ENCODE assay signal across 19 cellular contexts in the genomic region with DNA sequence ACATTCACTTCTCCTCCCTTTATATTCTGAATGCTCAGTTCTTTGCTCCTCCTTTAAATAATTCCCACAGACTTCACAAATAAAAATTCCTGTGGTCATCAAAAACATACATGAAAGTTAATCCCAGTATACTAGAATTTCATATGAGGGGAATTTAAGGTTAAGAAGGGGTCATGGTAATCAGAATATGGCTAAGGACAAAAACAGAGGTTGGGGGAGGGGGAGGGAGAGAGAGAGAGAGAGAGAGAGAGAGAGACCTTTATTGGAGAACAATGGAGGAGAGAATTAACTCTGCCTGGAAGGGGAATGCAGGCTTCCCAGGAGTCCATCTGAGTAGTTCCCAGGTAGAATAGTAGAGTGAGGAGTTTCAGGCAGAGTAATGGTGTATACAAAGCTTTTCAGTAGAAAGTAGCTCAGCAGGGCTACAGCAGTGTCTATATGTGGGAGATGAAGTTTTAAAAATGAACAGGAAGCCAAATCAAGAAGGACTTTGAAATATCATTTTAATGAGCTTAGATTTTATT.
"Had no signal": no experiment of that assay in that cellular context is flagged by ENCODE, and none has a peak within 500 bp of the region (broad histone marks: within the 10 kb centered on the region; RNA-seq: fewer than 3 reads in every experiment).

No MANE protein-coding gene starts in this region.

- H3K4me3 Mint-ChIP-seq: activated naive CD8-positive, alpha-beta T cell treated with anti-CD3 and anti-CD28 coated beads for 36 hours; activated T-cell treated with anti-CD3 and anti-CD28 coated beads, Interleukin-2, amount 50 U/mL, for 4 hours; effector memory CD8-positive, alpha-beta T cell; memory B cell; stimulated activated naive B cell treated with anti-CD40 and anti-IgM and Interleukin-4, amounts not matched to agents 10 μg/mL and 1 μg/mL and 100 μg/mL, for 72 hours; WTC11 had no signal

- H3K36me3 Mint-ChIP-seq: activated naive CD8-positive, alpha-beta T cell treated with anti-CD3 and anti-CD28 coated beads for 36 hours; memory B cell; stimulated activated naive B cell treated with anti-CD40 and anti-IgM and Interleukin-4, amounts not matched to agents 10 μg/mL and 1 μg/mL and 100 μg/mL, for 72 hours; WTC11 had no signal

- H3K27ac Mint-ChIP-seq: activated naive CD8-positive, alpha-beta T cell treated with anti-CD3 and anti-CD28 coated beads for 36 hours; memory B cell; stimulated activated naive B cell treated with anti-CD40 and anti-IgM and Interleukin-4, amounts not matched to agents 10 μg/mL and 1 μg/mL and 100 μg/mL, for 72 hours; WTC11 had no signal

- H3K4me1 ChIP-seq: esophagus muscularis mucosa, gastroesophageal sphincter, heart left ventricle, sigmoid colon had no signal

- ATAC-seq: activated T-cell treated with anti-CD3 and anti-CD28 coated beads, Interleukin-2, amount 50 U/mL, for 4 hours; effector memory CD8-positive, alpha-beta T cell; gastroesophageal sphincter; heart left ventricle; left cardiac atrium; stimulated activated naive B cell treated with anti-CD40 and anti-IgM and Interleukin-4, amounts not matched to agents 10 μg/mL and 1 μg/mL and 100 μg/mL, for 72 hours; WTC11 had no signal

- H3K4me1 Mint-ChIP-seq: activated naive CD8-positive, alpha-beta T cell treated with anti-CD3 and anti-CD28 coated beads for 36 hours; memory B cell; stimulated activated naive B cell treated with anti-CD40 and anti-IgM and Interleukin-4, amounts not matched to agents 10 μg/mL and 1 μg/mL and 100 μg/mL, for 72 hours had no signal

- H3K27ac ChIP-seq: dorsolateral prefrontal cortex, esophagus muscularis mucosa, gastroesophageal sphincter, heart left ventricle, sigmoid colon, transverse colon had no signal

- H3K9me3 Mint-ChIP-seq: activated naive CD8-positive, alpha-beta T cell treated with anti-CD3 and anti-CD28 coated beads for 36 hours; activated T-cell treated with anti-CD3 and anti-CD28 coated beads, Interleukin-2, amount 50 U/mL, for 4 hours; effector memory CD8-positive, alpha-beta T cell; memory B cell; stimulated activated naive B cell treated with anti-CD40 and anti-IgM and Interleukin-4, amounts not matched to agents 10 μg/mL and 1 μg/mL and 100 μg/mL, for 72 hours; WTC11 had no signal

- H3K36me3 ChIP-seq: esophagus muscularis mucosa, gastroesophageal sphincter, heart left ventricle, sigmoid colon, transverse colon had no signal

- H3K27me3 Mint-ChIP-seq: activated naive CD8-positive, alpha-beta T cell treated with anti-CD3 and anti-CD28 coated beads for 36 hours; effector memory CD8-positive, alpha-beta T cell had no signal

- H3K9me3 ChIP-seq: esophagus muscularis mucosa, gastroesophageal sphincter, heart left ventricle, sigmoid colon, transverse colon had no signal

- DNase-seq: activated CD8-positive, alpha-beta memory T cell treated with anti-CD3 and anti-CD28 coated beads, Interleukin-2, amount 50 U/mL, for 48 hours; activated naive CD4-positive, alpha-beta T cell treated with Interleukin-2 at 50 U/mL for 16 hours; activated naive CD8-positive, alpha-beta T cell treated with anti-CD3 and anti-CD28 coated beads for 36 hours; activated T-cell treated with anti-CD3 and anti-CD28 coated beads, Interleukin-2, amount 50 U/mL, for 4 hours; central memory CD4-positive, alpha-beta T cell; dorsolateral prefrontal cortex; effector memory CD8-positive, alpha-beta T cell; heart left ventricle; islet precursor cell; left cardiac atrium; sigmoid colon; stimulated activated CD4-positive, alpha-beta T cell treated with anti-CD3 and anti-CD28 coated beads, Interleukin-2, amount 100 ng/mL, for 48 hours; stimulated activated CD8-positive, alpha-beta memory T cell treated with anti-CD3 and anti-CD28 coated beads, Interleukin-4, amount 100 ng/mL, for 48 hours; stimulated activated naive B cell treated with anti-CD40 and anti-IgM and Interleukin-4, amounts not matched to agents 10 μg/mL and 1 μg/mL and 100 μg/mL, for 72 hours; transverse colon had no signal

- H3K27me3 ChIP-seq: esophagus muscularis mucosa, gastroesophageal sphincter, heart left ventricle, sigmoid colon, transverse colon had no signal

- H3K4me3 ChIP-seq: dorsolateral prefrontal cortex, esophagus muscularis mucosa, gastroesophageal sphincter, heart left ventricle, sigmoid colon, transverse colon had no signal
